In genomic region chr1:31377361-31377863, GRCh38 we compare ENCODE assay signal across 13 cellular contexts. TPM values are rescaled to one million over a fixed set of nuclear protein-coding genes. Genes with fewer than 3 reads are reported as not detected.
DNase-seq lines count a peak whose midpoint lies in the region; ATAC-seq and TF ChIP-seq lines count a peak whose summit lies in the region.
"Had no signal": no experiment of that assay in that cellular context is flagged by ENCODE, and none has a peak within 500 bp of the region (broad histone marks: within the 10 kb centered on the region; RNA-seq: fewer than 3 reads in every experiment).

No MANE protein-coding gene starts in this region.

- H3K18ac ChIP-seq in mesenchymal stem cell (ENCODE audit: low read depth in 1 of 2, low read length in 2 of 2) = no peak overlapping the region

- H3K79me2 ChIP-seq in SK-N-SH (ENCODE audit: insufficient read depth) = no peaks in the 10 kb centered on the region

- no peak overlapping the region for H2BK15ac ChIP-seq in mesenchymal stem cell (ENCODE audit: low read depth, poor library complexity, severe bottlenecking)

- H3K36me3 Mint-ChIP-seq in activated CD8-positive, alpha-beta memory T cell treated with anti-CD3 and anti-CD28 coated beads, Interleukin-2, amount 10 ng/mL, durations not matched to agents 7 days and 5 days = no peaks in the 10 kb centered on the region

- no peak overlapping the region for H3K9ac ChIP-seq in SK-N-SH
- H3K9ac ChIP-seq in mesenchymal stem cell (ENCODE audit: low read length) = no peak overlapping the region

- H2AFZ ChIP-seq in SK-N-SH (ENCODE audit: low read depth) (peak overlapping the region; percentile 42; the same call in 1 of the 2 replicates), mesenchymal stem cell (ENCODE audit: low read depth, low read length) (no peak overlapping the region)

- H3K4me3 Mint-ChIP-seq in activated CD8-positive, alpha-beta memory T cell treated with anti-CD3 and anti-CD28 coated beads, Interleukin-2, amount 10 ng/mL, durations not matched to agents 7 days and 5 days = no peak overlapping the region
- H3K4me3 Mint-ChIP-seq: CD14-positive monocyte had no signal

- no peaks in the 10 kb centered on the region for H4K20me1 ChIP-seq in SK-N-SH (ENCODE audit: insufficient read depth)

- H3K4me1 ChIP-seq in SK-N-SH (ENCODE audit: control insufficient read depth in 1 of 2, insufficient read depth in 2 of 2, low read depth in 1 of 2, low read length in 1 of 2) = peaks cover 0 to 37% of the 10 kb centered on the region in 2 experiments; a peak in 1 of 4 replicates
- H3K4me1 ChIP-seq in mesenchymal stem cell (ENCODE audit: control insufficient read depth, insufficient read depth, low read depth, low read length) = peaks cover 22% of the 10 kb centered on the region
- H3K4me1 ChIP-seq in sigmoid colon = peaks cover 0 to 27% (median 24%) of the 10 kb centered on the region in 4 donors

- H4K91ac ChIP-seq in mesenchymal stem cell (ENCODE audit: low read length) = no peak overlapping the region

- no peaks in the 10 kb centered on the region for H3K9me3 Mint-ChIP-seq in activated CD8-positive, alpha-beta memory T cell treated with anti-CD3 and anti-CD28 coated beads, Interleukin-2, amount 10 ng/mL, durations not matched to agents 7 days and 5 days (ENCODE audit: low read depth)

- H3K27ac Mint-ChIP-seq in activated CD8-positive, alpha-beta memory T cell treated with anti-CD3 and anti-CD28 coated beads, Interleukin-2, amount 10 ng/mL, durations not matched to agents 7 days and 5 days = no peak overlapping the region
- H3K27ac Mint-ChIP-seq: CD14-positive monocyte had no signal

- TF ChIP-seq RAD21 in SK-N-SH (IDR thresholded peaks at IDR 0.05; ENCODE audit: low read length) = no peak

- H3K4me2 ChIP-seq in SK-N-SH (no peak overlapping the region), mesenchymal stem cell (ENCODE audit: low read length, poor library complexity, severe bottlenecking) (no peak overlapping the region)

- H3K4me1 Mint-ChIP-seq in activated CD8-positive, alpha-beta memory T cell treated with anti-CD3 and anti-CD28 coated beads, Interleukin-2, amount 10 ng/mL, durations not matched to agents 7 days and 5 days = peaks cover 13% of the 10 kb centered on the region

- H2AK5ac ChIP-seq in mesenchymal stem cell (ENCODE audit: low read length, severe bottlenecking) = no peak overlapping the region

- no peak overlapping the region for H3K14ac ChIP-seq in mesenchymal stem cell (ENCODE audit: low read length in 2 of 2)

- ATAC-seq in SK-N-SH treated with all-trans-retinoic acid at 6 μM for 48 hours = no peak
- no peak for ATAC-seq in activated CD8-positive, alpha-beta memory T cell treated with anti-CD3 and anti-CD28 coated beads, Interleukin-2, amount 10 ng/mL, durations not matched to agents 7 days and 5 days

- TF ChIP-seq POLR2A in sigmoid colon (IDR thresholded peaks at IDR 0.05) = no peak

- peak overlapping the region; percentile 33 to 81; a peak in 3 of 4 replicates for H3K27ac ChIP-seq in SK-N-SH (ENCODE audit: low read depth in 2 of 2, low read length in 1 of 2)
- H3K27ac ChIP-seq in epithelial cell of prostate = peak overlapping the region; percentile 7
- peak overlapping the region; percentile 60 for H3K27ac ChIP-seq in mesenchymal stem cell (ENCODE audit: low read length, poor library complexity, severe bottlenecking)
- H3K27ac ChIP-seq in temporal lobe (ENCODE audit: low read depth, low read length) = peak overlapping the region; percentile 94
- no peak overlapping the region for H3K27ac ChIP-seq in sigmoid colon

- CTCF ChIA-PET in SK-N-SH (lab: Yijun Ruan, JAX) = interaction anchor here (3.2 to 12.3 kb wide), 2 partner anchors 17 to 194 kb away, joined by 16 to 88 read pairs; no protein-coding TSS in a partner anchor
- CTCF ChIA-PET in activated CD8-positive, alpha-beta memory T cell treated with anti-CD3 and anti-CD28 coated beads, Interleukin-2, amount 10 ng/mL, durations not matched to agents 7 days and 5 days (lab: Charles Lee) = interaction anchor here (1.3 kb wide), 1 partner anchor 172 kb away, joined by 3 read pairs; no protein-coding TSS in a partner anchor

- H3K27me3 ChIP-seq in SK-N-SH (ENCODE audit: insufficient read depth) = no peaks in the 10 kb centered on the region
- H3K27me3 ChIP-seq in mesenchymal stem cell (ENCODE audit: control insufficient read depth in 1 of 2, insufficient read depth in 1 of 2, low read length in 2 of 2) = no peaks in the 10 kb centered on the region
- no peaks in the 10 kb centered on the region for H3K27me3 ChIP-seq in sigmoid colon

- H4K8ac ChIP-seq in mesenchymal stem cell (ENCODE audit: low read length) = no peak overlapping the region

- POLR2A ChIA-PET in SK-N-SH (lab: Yijun Ruan, JAX) = interaction anchor here (0.6 kb wide), 1 partner anchor 18 kb away, joined by 4 read pairs; no protein-coding TSS in a partner anchor

- TF ChIP-seq CTCF in SK-N-SH (IDR thresholded peaks at IDR 0.05) (no peak), sigmoid colon (IDR thresholded peaks at IDR 0.05) (no peak)

- no peak overlapping the region for H3K4me3 ChIP-seq in SK-N-SH (ENCODE audit: low read depth in 2 of 2, low read length in 1 of 2)
- H3K4me3 ChIP-seq in mesenchymal stem cell (ENCODE audit: insufficient read depth in 1 of 2, low read depth in 1 of 2, low read length in 2 of 2) = no peak overlapping the region
- H3K4me3 ChIP-seq in sigmoid colon = no peak overlapping the region

- no peak overlapping the region for H3K23ac ChIP-seq in mesenchymal stem cell (ENCODE audit: low read length in 2 of 2)

- no peaks in the 10 kb centered on the region for H3K79me1 ChIP-seq in mesenchymal stem cell (replicated peaks; ENCODE audit: low read length, poor library complexity, severe bottlenecking)

- intact Hi-C loops in sigmoid colon (cut with DNase I) = no loop called here

- no peaks in the 10 kb centered on the region for H3F3A ChIP-seq in SK-N-SH (replicated peaks; ENCODE audit: insufficient read depth)

- no peak for DNase-seq in SK-N-SH
- no peak for DNase-seq in epithelial cell of prostate (ENCODE audit: low read depth, low spot score)
- DNase-seq in mesenchymal stem cell = no peak
- no peak for DNase-seq in activated CD8-positive, alpha-beta memory T cell treated with anti-CD3 and anti-CD28 coated beads, Interleukin-2, amount 10 ng/mL, durations not matched to agents 7 days and 5 days
- DNase-seq in sigmoid colon = no peak
- DNase-seq in H4 (ENCODE audit: low spot score) = no peak
- DNase-seq: 8988T, Karpas-422, NCI-H1930 had no signal

- H2BK120ac ChIP-seq in mesenchymal stem cell (ENCODE audit: low read depth, low read length) = no peak overlapping the region

- no peak overlapping the region for H3K4ac ChIP-seq in mesenchymal stem cell (ENCODE audit: low read depth in 1 of 2, low read length in 2 of 2)

- WGBS in SK-N-SH (ENCODE audit: low lambda C conversion rate) = 97% methylated on average over 3 of the region's 3 CpGs
- no CpG with 5 or more reads among the region's 3 CpGs for WGBS in mesenchymal stem cell
- 41 to 80% methylated on average over 3 of the region's 3 CpGs for WGBS in sigmoid colon, 2 donors

- no peak overlapping the region for H2BK12ac ChIP-seq in mesenchymal stem cell (ENCODE audit: low read length in 2 of 2)

- peaks cover 2% of the 10 kb centered on the region for H3K27me3 Mint-ChIP-seq in activated CD8-positive, alpha-beta memory T cell treated with anti-CD3 and anti-CD28 coated beads, Interleukin-2, amount 10 ng/mL, durations not matched to agents 7 days and 5 days

- TF ChIP-seq EP300 in SK-N-SH (IDR thresholded peaks at IDR 0.05; ENCODE audit: borderline replicate concordance in 1 of 2, low read depth in 1 of 2, low read length in 1 of 2) = no peak
- TF ChIP-seq EP300 in sigmoid colon (IDR thresholded peaks at IDR 0.05) = no peak

- H2BK5ac ChIP-seq in mesenchymal stem cell (ENCODE audit: low read depth, low read length, poor library complexity, severe bottlenecking) = no peak overlapping the region

- H3K9me3 ChIP-seq in SK-N-SH = no peaks in the 10 kb centered on the region
- no peaks in the 10 kb centered on the region for H3K9me3 ChIP-seq in mesenchymal stem cell (ENCODE audit: control insufficient read depth, low read length)
- no peaks in the 10 kb centered on the region for H3K9me3 ChIP-seq in sigmoid colon

- H3K9me2 ChIP-seq in SK-N-SH = no peaks in the 10 kb centered on the region

- H3K36me3 ChIP-seq in SK-N-SH (replicated peaks in 1 of 2; ENCODE audit: control insufficient read depth in 1 of 2, insufficient read depth in 2 of 2, low read length in 1 of 2) = no peaks in the 10 kb centered on the region
- no peaks in the 10 kb centered on the region for H3K36me3 ChIP-seq in mesenchymal stem cell (ENCODE audit: control insufficient read depth in 1 of 2, insufficient read depth in 2 of 2, low read depth in 1 of 2, low read length in 2 of 2)
- no peaks in the 10 kb centered on the region for H3K36me3 ChIP-seq in sigmoid colon

RNA-seq across cellular contexts. Expression of gene FABP3, which starts 4.5 kb away (rescaled TPM):
- polyA plus RNA-seq in SK-N-SH (2012; rRNA removed) = 0.08 TPM in 1 of 2 replicates, not detected in the other
- polyA plus RNA-seq in SK-N-SH (2012; cell fraction: cytosol; rRNA removed) = 0.16 TPM in 1 of 2 replicates, not detected in the other
- not detected in 2 replicates for polyA plus RNA-seq in SK-N-SH (2012; cell fraction: nucleus; rRNA removed)
- polyA plus RNA-seq in mesenchymal stem cell (2013, experiment 1 of 2) = 101 TPM
- polyA plus RNA-seq in mesenchymal stem cell (2013, experiment 2 of 2) = 104 TPM
- 88.0 TPM for total RNA-seq in temporal lobe
- total RNA-seq in activated CD8-positive, alpha-beta memory T cell treated with anti-CD3 and anti-CD28 coated beads, Interleukin-2, amount 10 ng/mL, durations not matched to agents 7 days and 5 days = not detected
- total RNA-seq in sigmoid colon = 10 to 100 TPM in 3 of 4 donors, 1 to 10 TPM in 1; 6.4 to 26.3 (median 19.6) TPM
- polyA plus RNA-seq in sigmoid colon = 10 to 100 TPM; 10.0 to 31.2 (median 16.4) TPM
- total RNA-seq in H4 (2014; rRNA removed; shearing (Covaris generic)) = not detected in 2 replicates
- total RNA-seq: NCI-H460 had no signal
- polyA plus RNA-seq: CD14-positive monocyte had no signal

RNA-seq across cellular contexts. Expression of gene SERINC2, which starts 35.6 kb away (rescaled TPM):
- polyA plus RNA-seq in SK-N-SH (2012; rRNA removed) = 15.5 and 22.2 TPM in 2 replicates
- 8.3 and 16.9 TPM in 2 replicates for polyA plus RNA-seq in SK-N-SH (2012; cell fraction: cytosol; rRNA removed)
- polyA plus RNA-seq in SK-N-SH (2012; cell fraction: nucleus; rRNA removed) = 15.3 and 16.3 TPM in 2 replicates
- polyA plus RNA-seq in mesenchymal stem cell (2013, experiment 1 of 2) = 39.9 TPM
- polyA plus RNA-seq in mesenchymal stem cell (2013, experiment 2 of 2) = 39.4 TPM
- 0.49 TPM for total RNA-seq in temporal lobe
- total RNA-seq in activated CD8-positive, alpha-beta memory T cell treated with anti-CD3 and anti-CD28 coated beads, Interleukin-2, amount 10 ng/mL, durations not matched to agents 7 days and 5 days = under 1 TPM in 1 of 2 experiments, not detected in 1; 0.32 TPM
- total RNA-seq in sigmoid colon = under 1 TPM; 0.33 to 0.81 (median 0.63) TPM
- 100 to 1,000 TPM; 134 to 254 (median 219) TPM for polyA plus RNA-seq in sigmoid colon
- total RNA-seq in H4 (2014; rRNA removed; shearing (Covaris generic)) = 9.9 and 15.0 TPM in 2 replicates

Comparison
In these comparisons a context has a peak if more than half of its experiments do, and no peak if none do; other contexts are left out.
1. H3K27ac ChIP-seq: peak in SK-N-SH (2 of 2), epithelial cell of prostate (single experiment), mesenchymal stem cell (single experiment) and temporal lobe (single experiment); none in sigmoid colon (0 of 4).